In genomic region chr7:22867589-22867988, GRCh38 we compare ENCODE assay signal across 2 cellular contexts.
TF ChIP-seq lines count a peak whose summit lies in the region.

No MANE protein-coding gene starts in this region.

TF ChIP-seq in IMR-90, 13 proteins besides CTCF, POLR2A, EP300 and RAD21:
- TF ChIP-seq ELK1 (IDR thresholded peaks at IDR 0.05; ENCODE audit: borderline replicate concordance, low read depth, low read length) (no peak), BHLHE40 (IDR thresholded peaks at IDR 0.05; ENCODE audit: low read depth, low read length) (no peak), CHD1 (IDR thresholded peaks at IDR 0.05; ENCODE audit: low read depth, low read length) (no peak), RFX5 (IDR thresholded peaks at IDR 0.05; ENCODE audit: low read depth, low read length) (no peak), SMC3 (IDR thresholded peaks at IDR 0.05; ENCODE audit: low read depth, low read length) (no peak), NFE2L2 (IDR thresholded peaks at IDR 0.05; ENCODE audit: low read depth, low read length) (no peak), FOS (IDR thresholded peaks at IDR 0.05; ENCODE audit: low read depth, low read length) (no peak)

TF ChIP-seq in K562, 482 proteins besides CTCF, POLR2A, EP300 and RAD21:
- TF ChIP-seq POLR2G (IDR thresholded peaks at IDR 0.05; ENCODE audit: low read depth, low read length) (0 out of 2 replicates have a peak, but pooled peaks have one; percentile 3), CCAR2 (IDR thresholded peaks at IDR 0.05; ENCODE audit: low read depth, low read length) (no peak)
